Comparison of ENCODE assay signal across 8 cellular contexts in genomic region chr14:21269252-21270046, GRCh38. TPM values are rescaled to one million over a fixed set of nuclear protein-coding genes. Genes with fewer than 3 reads are reported as not detected.
DNase-seq lines count a peak whose midpoint lies in the region; ATAC-seq and TF ChIP-seq lines count a peak whose summit lies in the region.

Gene HNRNPC (minus strand): TSS chr14:21269442. CDS start chr14:21234193, 35,249 bp downstream.

- H3K79me2 ChIP-seq in PC-9 (ENCODE audit: low read depth), result peaks cover 48% of the 10 kb centered on the region

- no peaks in the 10 kb centered on the region for H3K27me3 ChIP-seq in PC-9 (ENCODE audit: insufficient read depth, low read depth)

- H3K27ac ChIP-seq in PC-9, result peak within 1 kb of the TSS; percentile 81
- H3K27ac ChIP-seq in epithelial cell of prostate, result peak within 1 kb of the TSS; percentile 89

- H3K4me2 ChIP-seq in PC-9, result peak within 1 kb of the TSS; percentile 100

- POLR2A ChIA-PET in PC-9 (lab: Charles Lee; ENCODE audit: unreplicated experiment), result no interaction called here

- peaks cover 45% of the 10 kb centered on the region for H4K20me1 ChIP-seq in PC-9 (ENCODE audit: insufficient read depth)

- H3K4me1 ChIP-seq in PC-9 (replicated peaks; ENCODE audit: insufficient read depth) (peaks cover 27% of the 10 kb centered on the region), mucosa of descending colon (ENCODE audit: low read depth) (peaks cover 27% of the 10 kb centered on the region)

- H3K36me3 ChIP-seq in PC-9 (ENCODE audit: low read depth), result peaks cover 42% of the 10 kb centered on the region
- H3K36me3 ChIP-seq in mucosa of descending colon (ENCODE audit: low read depth), result peaks cover 7% of the 10 kb centered on the region

- ATAC-seq in GM21619 (IDR thresholded peaks at IDR 0.05; ENCODE audit: unreplicated experiment), result peak; percentile 86
- ATAC-seq in mucosa of descending colon, result peak; percentile 96

- CTCF ChIA-PET in PC-9 (lab: Charles Lee), result no interaction called here

- H3K9me2 ChIP-seq in PC-9 (ENCODE audit: insufficient read depth), result no peaks in the 10 kb centered on the region

- DNase-seq in DMS153 (lab: John Stamatoyannopoulos, UW) (peak; percentile 100), PC-9 (peak; percentile 99 to 100), epithelial cell of prostate (ENCODE audit: low read depth, low spot score) (peak; percentile 99), mucosa of descending colon (peak; percentile 100)
- DNase-seq in Jurkat, Clone E6-1 (ENCODE audit: low read depth, low spot score), result peak; percentile 100
- DNase-seq in activated T-cell treated with anti-CD3 and anti-CD28 coated beads, Interleukin-2, amount 50 U/mL, for 1 hour, result peak; percentile 100
- peak; percentile 100 for DNase-seq in stimulated activated CD8-positive, alpha-beta memory T cell treated with anti-CD3 and anti-CD28 coated beads, Interleukin-4, amount 100 ng/mL, for 24 hours (ENCODE audit: low read depth)

- intact Hi-C loops in PC-9 (cut with micrococcal nuclease; ENCODE audit: unreplicated experiment) (loop anchor here (1.0 to 10.0 kb wide), 2 partner anchors 39 to 115 kb away; partner anchors contain the start of gene SUPT16H), mucosa of descending colon (cut with DNase I, micrococcal nuclease) (no loop called here)

- H3K9me3 ChIP-seq in PC-9 (ENCODE audit: insufficient read depth, low read depth) (no peaks in the 10 kb centered on the region), mucosa of descending colon (no peaks in the 10 kb centered on the region)

- H3K4me3 ChIP-seq in Jurkat, Clone E6-1 (ENCODE audit: low read length), result peak within 1 kb of the TSS; percentile 83
- peak within 1 kb of the TSS; percentile 94 for H3K4me3 ChIP-seq in PC-9
- H3K4me3 ChIP-seq in mucosa of descending colon, result peak within 1 kb of the TSS; percentile 90

- no TSS peak for BruUV-seq in PC-9 (replicated peaks; lab: Mats Ljungman, UMichigan)

- peak within 1 kb of the TSS; percentile 84 for H2AFZ ChIP-seq in PC-9

- peaks cover 40% of the 10 kb centered on the region for H3F3A ChIP-seq in PC-9 (ENCODE audit: insufficient read depth, low read depth)

- no peak for TF ChIP-seq CTCF in PC-9 (conservative IDR thresholded peaks at IDR 0.05)
- TF ChIP-seq CTCF in mucosa of descending colon (IDR thresholded peaks at IDR 0.05), result no peak

RNA-seq across cellular contexts. Expression of gene HNRNPC, which starts in this region (rescaled TPM):
- 1,326 TPM for polyA plus RNA-seq in Jurkat, Clone E6-1 (2012; ENCODE audit: insufficient read depth, insufficient read length)
- 486 and 550 TPM in 2 replicates for total RNA-seq in PC-9 (2021)
- 100 to 1,000 TPM; 273 to 334 (median 312) TPM for total RNA-seq in mucosa of descending colon

Comparison
In these comparisons a context has a peak if more than half of its experiments do, and no peak if none do; other contexts are left out.
1. Peak in every context shown above with its lines: DNase-seq, ATAC-seq, H3K4me3 ChIP-seq and H3K27ac ChIP-seq.